In genomic region chr5:133240425-133241091, GRCh38 we compare ENCODE assay signal across 1 cellular context.
TF ChIP-seq lines count a peak whose summit lies in the region.

No MANE protein-coding gene starts in this region.

TF ChIP-seq in GM12878, 131 proteins besides CTCF, POLR2A, EP300 and RAD21 (continued from another document and continues in another):
- TF ChIP-seq IRF5 (IDR thresholded peaks at IDR 0.05; ENCODE audit: borderline replicate concordance) = peak; percentile 12; the same call in 1 of the 2 replicates
- no peak for TF ChIP-seq ZNF384 (IDR thresholded peaks at IDR 0.05; ENCODE audit: borderline replicate concordance, low read depth, low read length)
- peak; percentile 71 for TF ChIP-seq MLLT1 (IDR thresholded peaks at IDR 0.05)
- no peak for TF ChIP-seq SIN3A (IDR thresholded peaks at IDR 0.05; ENCODE audit: low read depth, low read length)
- TF ChIP-seq PKNOX1 (IDR thresholded peaks at IDR 0.05) = no peak
- TF ChIP-seq YY1 (IDR thresholded peaks at IDR 0.05; ENCODE audit: low read depth, low read length) = no peak
- TF ChIP-seq SMARCA5 (IDR thresholded peaks at IDR 0.05) = peak; percentile 20; the same call in 1 of the 2 replicates
- peak; percentile 78 to 85 for TF ChIP-seq BHLHE40 (IDR thresholded peaks at IDR 0.05; ENCODE audit: borderline replicate concordance in 1 of 2, low read depth in 2 of 2, low read length in 1 of 2)
- peak; percentile 85 for TF ChIP-seq IKZF1 (conservative IDR thresholded peaks at IDR 0.05)
- TF ChIP-seq CREB1 (IDR thresholded peaks at IDR 0.05; ENCODE audit: low read depth) = peak; percentile 86
- peak; percentile 91; the same call in 1 of the 2 replicates for TF ChIP-seq BCL11A (IDR thresholded peaks at IDR 0.05; ENCODE audit: low read depth, low read length)
- peak; percentile 68; the same call in 1 of the 2 replicates for TF ChIP-seq GATAD2B (conservative IDR thresholded peaks at IDR 0.05; ENCODE audit: low read depth)
- TF ChIP-seq MYC (IDR thresholded peaks at IDR 0.05; ENCODE audit: insufficient read depth, insufficient read length, insufficient replicate concordance, low read length, severe bottlenecking) = no peak
- TF ChIP-seq NFXL1 (IDR thresholded peaks at IDR 0.05; ENCODE audit: borderline replicate concordance) = no peak
- 0 out of 2 replicates have a peak, but pooled peaks have one; percentile 42 for TF ChIP-seq TCF12 (IDR thresholded peaks at IDR 0.05; ENCODE audit: low read depth, low read length)
- 0 out of 2 replicates have a peak, but pooled peaks have one; percentile 62 for TF ChIP-seq RELB (IDR thresholded peaks at IDR 0.05; ENCODE audit: low read depth)
- TF ChIP-seq PRDM15 (CRISPR knock-in tag; IDR thresholded peaks at IDR 0.05) = no peak
- TF ChIP-seq ATF2 (IDR thresholded peaks at IDR 0.05; ENCODE audit: low read length) = peak; percentile 91
- no peak for TF ChIP-seq NRF1 (conservative IDR thresholded peaks at IDR 0.05; ENCODE audit: low read depth, low read length)
- TF ChIP-seq MEF2B (IDR thresholded peaks at IDR 0.05; ENCODE audit: partially characterized antibody, poor library complexity, severe bottlenecking) = peak; percentile 18
- TF ChIP-seq RAD51 (IDR thresholded peaks at IDR 0.05) = peak; percentile 86
- TF ChIP-seq ZBED1 (IDR thresholded peaks at IDR 0.05; ENCODE audit: borderline replicate concordance) = peak; percentile 67; the same call in 1 of the 2 replicates
- peak; percentile 94 for TF ChIP-seq JUND (IDR thresholded peaks at IDR 0.05; ENCODE audit: low read depth, low read length)
- peak; percentile 95 for TF ChIP-seq JUNB (IDR thresholded peaks at IDR 0.05)
- TF ChIP-seq MYB (IDR thresholded peaks at IDR 0.05; ENCODE audit: borderline replicate concordance, low read depth, low read length) = no peak
- peak; percentile 94 for TF ChIP-seq RUNX3 (IDR thresholded peaks at IDR 0.05; ENCODE audit: low read length)
- TF ChIP-seq NBN (IDR thresholded peaks at IDR 0.05) = peak; percentile 72; the same call in 1 of the 2 replicates
- no peak for TF ChIP-seq BRCA1 (IDR thresholded peaks at IDR 0.05; ENCODE audit: low read depth, low read length)
- TF ChIP-seq SRF (IDR thresholded peaks at IDR 0.05; ENCODE audit: low read depth in 2 of 2, low read length in 2 of 2) = peak in 1 of 2 experiments; percentile 65; a peak in 1 of 4 replicates
- peak; percentile 87 for TF ChIP-seq CREM (IDR thresholded peaks at IDR 0.05; ENCODE audit: low read depth)
- no peak for TF ChIP-seq TCF3 (IDR thresholded peaks at IDR 0.05; ENCODE audit: borderline replicate concordance, insufficient read depth, low read depth, low read length)
- peak; percentile 78; the same call in 1 of the 2 replicates for TF ChIP-seq TBL1XR1 (IDR thresholded peaks at IDR 0.05; ENCODE audit: low read depth, low read length)
- peak; percentile 96 for TF ChIP-seq ATF7 (IDR thresholded peaks at IDR 0.05; ENCODE audit: low read depth)
- TF ChIP-seq REST (IDR thresholded peaks at IDR 0.05; ENCODE audit: low read depth, low read length) = no peak
- TF ChIP-seq MXI1 (IDR thresholded peaks at IDR 0.05; ENCODE audit: low read depth, low read length) = peak; percentile 68; the same call in 1 of the 2 replicates
- TF ChIP-seq CBFB (IDR thresholded peaks at IDR 0.05; ENCODE audit: low read depth) = peak; percentile 61; the same call in 1 of the 2 replicates
- TF ChIP-seq MTA3 (IDR thresholded peaks at IDR 0.05; ENCODE audit: borderline replicate concordance, low read length) = no peak
- TF ChIP-seq RELA (IDR thresholded peaks at IDR 0.05; ENCODE audit: borderline replicate concordance, partially characterized antibody) = peak; percentile 56
- peak; percentile 69; the same call in 1 of the 2 replicates for TF ChIP-seq PAX5 (IDR thresholded peaks at IDR 0.05; ENCODE audit: borderline replicate concordance, low read depth, low read length)
- TF ChIP-seq BACH1 (IDR thresholded peaks at IDR 0.05; ENCODE audit: borderline replicate concordance) = peak; percentile 99
- TF ChIP-seq NKRF (conservative IDR thresholded peaks at IDR 0.05) = no peak
- TF ChIP-seq EZH2 (IDR thresholded peaks at IDR 0.05; ENCODE audit: borderline replicate concordance, control insufficient read depth, low read depth, low read length) = no peak
- TF ChIP-seq SUZ12 (IDR thresholded peaks at IDR 0.05; ENCODE audit: unreplicated experiment) = no peak
- peak; percentile 85 for TF ChIP-seq MTA2 (IDR thresholded peaks at IDR 0.05; ENCODE audit: low read depth)
- no peak for TF ChIP-seq YBX1 (IDR thresholded peaks at IDR 0.05)
- TF ChIP-seq TCF7 (IDR thresholded peaks at IDR 0.05; ENCODE audit: borderline replicate concordance) = 0 out of 2 replicates have a peak, but pooled peaks have one; percentile 21
- no peak for TF ChIP-seq SMC3 (IDR thresholded peaks at IDR 0.05; ENCODE audit: borderline replicate concordance, low read length)
- peak; percentile 74 for TF ChIP-seq EED (IDR thresholded peaks at IDR 0.05; ENCODE audit: low read depth)
- no peak for TF ChIP-seq POLR2AphosphoS5 (IDR thresholded peaks at IDR 0.05; ENCODE audit: low read length)
- peak; percentile 41 for TF ChIP-seq KLF5 (IDR thresholded peaks at IDR 0.05; ENCODE audit: partially characterized antibody)
